24 cellular contexts compared by ENCODE assay signal in genomic region chr6:87965806-87966205, GRCh38.
"Had no signal": no experiment of that assay in that cellular context is flagged by ENCODE, and none has a peak within 500 bp of the region (broad histone marks: within the 10 kb centered on the region; RNA-seq: fewer than 3 reads in every experiment).

No MANE protein-coding gene starts in this region.

- FAIRE-seq: endothelial cell of umbilical vein had no signal

- ATAC-seq: foreskin keratinocyte; left colon; left ventricle myocardium superior; naive thymus-derived CD8-positive, alpha-beta T cell; psoas muscle; right lobe of liver; stimulated activated naive B cell treated with anti-CD40 and anti-IgM and Interleukin-4, amounts not matched to agents 10 μg/mL and 1 μg/mL and 100 μg/mL, for 72 hours; stimulated activated naive CD8-positive, alpha-beta T cell treated with anti-CD3 and anti-CD28 coated beads, Interleukin-15, amount 100 ng/mL, for 72 hours had no signal

- H3K4me1 ChIP-seq: foreskin keratinocyte, psoas muscle, right lobe of liver, testis had no signal

- H3K9me3 ChIP-seq: neutrophil, psoas muscle, right lobe of liver, testis, transverse colon had no signal

- H3K36me3 ChIP-seq: neutrophil, right lobe of liver, spleen, transverse colon had no signal

- H3K4me3 ChIP-seq: coronary artery, lung, psoas muscle, right lobe of liver, spleen, testis, transverse colon had no signal

- H3K27ac ChIP-seq: coronary artery, foreskin keratinocyte, neutrophil, psoas muscle, right lobe of liver, spleen, testis, transverse colon had no signal

- DNase-seq: effector CD4-positive, alpha-beta T cell; endodermal cell; erythroblast; foreskin keratinocyte; head of caudate nucleus; hippocampal formation; left colon; left ventricle myocardium superior; naive thymus-derived CD8-positive, alpha-beta T cell; psoas muscle; retina; right lobe of liver; spleen; stimulated activated CD4-positive, alpha-beta T cell treated with anti-CD3 and anti-CD28 coated beads, Interleukin-15, amount 100 ng/mL, for 24 hours; stimulated activated CD4-positive, alpha-beta T cell treated with anti-CD3 and anti-CD28 coated beads, Interleukin-1b, Interleukin-23, amount 100 ng/mL, for 48 hours; stimulated activated CD4-positive, alpha-beta T cell treated with anti-CD3 and anti-CD28 coated beads, Interleukin-4, amount 100 ng/mL, for 4 hours; stimulated activated naive B cell treated with anti-CD40 and anti-IgM and Interleukin-4, amounts not matched to agents 10 μg/mL and 1 μg/mL and 100 μg/mL, for 72 hours; stimulated activated naive CD8-positive, alpha-beta T cell treated with anti-CD3 and anti-CD28 coated beads, Interleukin-15, amount 100 ng/mL, for 72 hours; testis; transverse colon had no signal

- H3K27me3 ChIP-seq: right lobe of liver, testis had no signal
